28 cellular contexts compared by ENCODE assay signal in the genomic region with DNA sequence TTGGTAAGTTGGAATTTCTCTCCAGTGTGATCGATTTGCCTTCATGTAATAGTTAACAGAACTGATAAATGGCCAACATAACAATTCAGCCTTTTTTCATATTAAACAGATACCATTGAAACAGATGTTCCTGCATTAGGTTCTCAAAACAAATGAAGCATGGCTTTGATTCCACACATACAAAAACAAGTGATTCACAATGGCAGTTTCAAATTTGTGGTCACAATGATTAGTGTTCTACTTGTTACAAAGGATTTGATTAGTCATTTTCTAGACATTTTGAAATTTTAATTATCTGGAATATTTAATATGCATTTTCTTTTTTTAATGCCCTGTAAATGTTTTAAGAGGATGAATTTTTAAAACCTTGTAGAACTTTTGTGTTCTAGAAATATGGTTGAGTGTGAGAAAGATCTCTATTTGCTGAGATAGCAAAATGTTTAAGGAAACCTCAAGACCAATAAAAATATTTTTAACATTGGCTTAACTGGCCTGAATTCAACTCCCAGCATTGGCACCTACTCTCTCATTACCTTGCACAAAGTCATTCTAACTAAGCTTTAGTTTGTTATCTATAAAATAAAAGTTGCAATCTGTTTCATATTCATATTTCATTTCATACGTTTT. TPM values are rescaled to one million over a fixed set of nuclear protein-coding genes. Genes with fewer than 3 reads are reported as not detected.
"Had no signal": no experiment of that assay in that cellular context is flagged by ENCODE, and none has a peak within 500 bp of the region (broad histone marks: within the 10 kb centered on the region; RNA-seq: fewer than 3 reads in every experiment).

No MANE protein-coding gene starts in this region.

- H3K27ac ChIP-seq: ascending aorta, body of pancreas, VCaP had no signal

- DNase-seq: activated CD4-positive, alpha-beta memory T cell treated with anti-CD3 and anti-CD28 coated beads for 36 hours; activated CD4-positive, alpha-beta T cell treated with anti-CD3 and anti-CD28 coated beads, Interleukin-2, amount 10 ng/mL, durations not matched to agents 7 days and 5 days; activated CD4-positive, CD25-positive, alpha-beta regulatory T cell; activated CD8-positive, alpha-beta memory T cell treated with anti-CD3 and anti-CD28 coated beads for 24 hours; activated effector memory CD4-positive, alpha-beta T cell treated with anti-CD3 and anti-CD28 coated beads, Interleukin-2, amount 50 U/mL, for 16 hours; activated naive CD4-positive, alpha-beta T cell treated with Interleukin-2 at 50 U/mL for 16 hours; activated naive CD8-positive, alpha-beta T cell treated with anti-CD3 and anti-CD28 coated beads, Interleukin-2, amount 50 U/mL, for 24 hours; activated T-cell treated with anti-CD3 and anti-CD28 coated beads, Interleukin-2, amount 50 U/mL, for 4 hours; amniotic stem cell; body of pancreas; central memory CD4-positive, alpha-beta T cell; Kasumi-1; MV-4-11; NCI-H1105; NCI-H1436 treated with DMSO at 0.1 percent for 48 hours; NCI-H187; NCI-H2081; NCI-H524; SIG-M5; T-cell; T-helper 2 cell; T1000 had no signal

- H3K36me3 ChIP-seq: ascending aorta had no signal

- H3K4me1 ChIP-seq: ascending aorta, body of pancreas had no signal

- ATAC-seq: activated naive CD4-positive, alpha-beta T cell treated with anti-CD3 and anti-CD28 coated beads, Interleukin-2, amount 50 U/mL, for 72 hours; activated naive CD8-positive, alpha-beta T cell treated with anti-CD3 and anti-CD28 coated beads, Interleukin-2, amount 50 U/mL, for 24 hours; activated T-cell treated with anti-CD3 and anti-CD28 coated beads, Interleukin-2, amount 50 U/mL, for 4 hours; body of pancreas; T-cell had no signal

- H3K4me3 ChIP-seq: ascending aorta, body of pancreas had no signal

- H3K27me3 ChIP-seq: ascending aorta, body of pancreas had no signal

- H3K9me3 ChIP-seq: ascending aorta, body of pancreas had no signal

RNA-seq across cellular contexts. Expression of a gene that starts 18.9 kb away (rescaled TPM):
- total RNA-seq: activated CD4-positive, alpha-beta memory T cell treated with anti-CD3 and anti-CD28 coated beads for 36 hours; activated CD4-positive, alpha-beta T cell treated with anti-CD3 and anti-CD28 coated beads, Interleukin-2, amount 10 ng/mL, durations not matched to agents 7 days and 5 days; activated naive CD4-positive, alpha-beta T cell treated with anti-CD3 and anti-CD28 coated beads, Interleukin-2, amount 50 U/mL, for 72 hours; activated T-cell treated with anti-CD3 and anti-CD28 coated beads, Interleukin-2, amount 50 U/mL, for 4 hours; ascending aorta; bronchial epithelial cell; MCF 10A; RPMI7951; T-cell had no signal
